In genomic region chr6:110890288-110890687, GRCh38 we compare ENCODE assay signal across 25 cellular contexts.
"Had no signal": no experiment of that assay in that cellular context is flagged by ENCODE, and none has a peak within 500 bp of the region (broad histone marks: within the 10 kb centered on the region; RNA-seq: fewer than 3 reads in every experiment).

No MANE protein-coding gene starts in this region.

- ATAC-seq: body of pancreas had no signal

- H3K4me3 Mint-ChIP-seq: activated B cell treated with CpG ODN at 0.5 μM for 24 hours; activated CD4-positive, alpha-beta memory T cell treated with anti-CD3 and anti-CD28 coated beads, Interleukin-2, amount 10 ng/mL, durations not matched to agents 7 days and 5 days had no signal

- H3K9me3 Mint-ChIP-seq: activated B cell treated with CpG ODN at 0.5 μM for 24 hours; activated CD4-positive, alpha-beta memory T cell treated with anti-CD3 and anti-CD28 coated beads, Interleukin-2, amount 10 ng/mL, durations not matched to agents 7 days and 5 days had no signal

- H3K4me2 ChIP-seq: SK-N-SH had no signal

- H3K27me3 ChIP-seq: ascending aorta, body of pancreas, Peyer's patch, SJCRH30 had no signal

- H3K9ac ChIP-seq: SK-N-SH had no signal

- DNase-seq: activated B cell treated with CpG ODN at 0.5 μM for 24 hours; activated CD4-positive, alpha-beta memory T cell treated with anti-CD3 and anti-CD28 coated beads, Interleukin-2, amount 10 ng/mL, durations not matched to agents 7 days and 5 days; activated CD4-positive, alpha-beta T cell treated with anti-CD3 and anti-CD28 coated beads for 1 hour; activated CD4-positive, alpha-beta T cell treated with anti-CD3 and anti-CD28 coated beads, Interleukin-2, amount 50 U/mL, for 1 hour; activated CD8-positive, alpha-beta memory T cell treated with anti-CD3 and anti-CD28 coated beads, Interleukin-2, amount 50 U/mL, for 4 hours; activated naive CD4-positive, alpha-beta T cell treated with anti-CD3 and anti-CD28 coated beads, Interleukin-2, amount 50 U/mL, for 16 hours; activated T-cell treated with anti-CD3 and anti-CD28 coated beads, Interleukin-2, amount 50 U/mL, for 48 hours; amniotic stem cell; body of pancreas; central memory CD4-positive, alpha-beta T cell; Kasumi-1; KBM-7; NCI-H1048; NCI-H146; NCI-H187 treated with DMSO at 0.1 percent for 48 hours; NCI-H2081 treated with DMSO at 0.1 percent for 48 hours; NCI-H446; NCI-H524; Peyer's patch; Right ventricle myocardium superior; SJCRH30; SK-N-SH; T-helper 1 cell had no signal

- H3K27ac Mint-ChIP-seq: activated B cell treated with CpG ODN at 0.5 μM for 24 hours had no signal

- H3K27ac ChIP-seq: ascending aorta, body of pancreas, Peyer's patch, RWPE1, SJCRH30 had no signal

- H3K4me1 ChIP-seq: ascending aorta, SJCRH30 had no signal

- H3K4me3 ChIP-seq: ascending aorta, body of pancreas, Peyer's patch, SJCRH30 had no signal

- H3K9me3 ChIP-seq: ascending aorta, body of pancreas, Peyer's patch, SJCRH30, SK-N-SH had no signal

- H3K27me3 Mint-ChIP-seq: activated B cell treated with CpG ODN at 0.5 μM for 24 hours; activated CD4-positive, alpha-beta memory T cell treated with anti-CD3 and anti-CD28 coated beads, Interleukin-2, amount 10 ng/mL, durations not matched to agents 7 days and 5 days had no signal
